ENCODE assay signal across 3 cellular contexts in genomic region chr16:70127706-70128105, GRCh38. TPM values are rescaled to one million over a fixed set of nuclear protein-coding genes. Genes with fewer than 3 reads are reported as not detected.
"Had no signal": no experiment of that assay in that cellular context is flagged by ENCODE, and none has a peak within 500 bp of the region (broad histone marks: within the 10 kb centered on the region; RNA-seq: fewer than 3 reads in every experiment).

No MANE protein-coding gene starts in this region.

RNA-seq across cellular contexts. Expression of gene CLEC18C, which starts 45.9 kb away (rescaled TPM):
- total RNA-seq: RPMI7951, SK-MEL-5 had no signal
- polyA plus RNA-seq: IgD-negative memory B cell had no signal
